In genomic region chr7:65438593-65438992, GRCh38 we compare ENCODE assay signal across 13 cellular contexts.
DNase-seq lines count a peak whose midpoint lies in the region; ATAC-seq and TF ChIP-seq lines count a peak whose summit lies in the region.
"Had no signal": no experiment of that assay in that cellular context is flagged by ENCODE, and none has a peak within 500 bp of the region (broad histone marks: within the 10 kb centered on the region; RNA-seq: fewer than 3 reads in every experiment).

No MANE protein-coding gene starts in this region.

- H3K4me2 ChIP-seq in PC-3 (ENCODE audit: low read length): peak overlapping the region; percentile 37

- no peaks in the 10 kb centered on the region for H3K27me3 ChIP-seq in PC-3 (ENCODE audit: low read length)

- H3K4me1 ChIP-seq in PC-3 (ENCODE audit: insufficient read depth, low read length): peaks cover 41% of the 10 kb centered on the region
- H3K4me1 ChIP-seq: HAP-1 had no signal

- CTCF ChIA-PET in PC-3 (lab: Charles Lee): no interaction called here

- H2AFZ ChIP-seq in PC-3 (ENCODE audit: low read length): no peak overlapping the region

- H3K79me2 ChIP-seq in PC-3 (ENCODE audit: low read length): no peaks in the 10 kb centered on the region

- no peaks in the 10 kb centered on the region for H3K9me2 ChIP-seq in PC-3 (replicated peaks; ENCODE audit: low read length)

- DNase-seq in DMS53 (lab: John Stamatoyannopoulos, UW) (peak; percentile 30), DMS53 treated with DMSO at 0.1 percent for 48 hours (lab: John Stamatoyannopoulos, UW; ENCODE audit: unreplicated experiment) (no peak), PC-3 (peak; percentile 92), epithelial cell of proximal tubule (ENCODE audit: low read depth) (peak; percentile 82), renal cortical epithelial cell (ENCODE audit: low read depth) (peak; percentile 95), NCI-H748 (lab: John Stamatoyannopoulos, UW; ENCODE audit: unreplicated experiment) (no peak)
- no peak for DNase-seq in stimulated activated CD4-positive, alpha-beta T cell treated with anti-CD3 and anti-CD28 coated beads, Interleukin-1b, Interleukin-23, amount 100 ng/mL, for 48 hours
- DNase-seq: 8988T; effector memory CD4-positive, alpha-beta T cell; NCI-H1694 treated with DMSO at 0.1 percent for 48 hours; occipital lobe had no signal

- H3K9ac ChIP-seq in PC-3 (ENCODE audit: low read length): peak overlapping the region; percentile 10; the same call in 1 of the 2 replicates

- intact Hi-C loops in PC-3 (cut with micrococcal nuclease): loop anchor here (5.0 kb wide), 1 partner anchor 66 kb away; the partner anchor contains the start of gene ZNF92

- no peak for TF ChIP-seq CTCF in PC-3 (conservative IDR thresholded peaks at IDR 0.05; ENCODE audit: low read depth, low read length)
- TF ChIP-seq CTCF in epithelial cell of proximal tubule (conservative IDR thresholded peaks at IDR 0.05; ENCODE audit: low read depth, low read length): no peak

- BruUV-seq in PC-3 (replicated peaks; lab: Mats Ljungman, UMichigan): no TSS peak

- H4K20me1 ChIP-seq in PC-3 (ENCODE audit: low read length): no peaks in the 10 kb centered on the region

- POLR2A ChIA-PET in PC-3 (lab: Charles Lee; ENCODE audit: unreplicated experiment): no interaction called here

- no peaks in the 10 kb centered on the region for H3K9me3 ChIP-seq in PC-3 (ENCODE audit: low read length)
- H3K9me3 ChIP-seq: HAP-1 had no signal

- H3K36me3 ChIP-seq in PC-3 (ENCODE audit: low read depth, low read length): no peaks in the 10 kb centered on the region
- H3K36me3 ChIP-seq: HAP-1 had no signal

- no peak overlapping the region for H3K4me3 ChIP-seq in PC-3 (ENCODE audit: low read length)
- no peak overlapping the region for H3K4me3 ChIP-seq in epithelial cell of proximal tubule (ENCODE audit: low read depth, low read length)
- H3K4me3 ChIP-seq: HAP-1 had no signal

- H3F3A ChIP-seq in PC-3 (ENCODE audit: low read length, unreplicated experiment): peaks cover 5% of the 10 kb centered on the region

- peak overlapping the region; percentile 57 for H3K27ac ChIP-seq in PC-3 (ENCODE audit: low read length)

- peak; percentile 77 for ATAC-seq in PC-3
- no peak for ATAC-seq in HG03025 (IDR thresholded peaks at IDR 0.05; ENCODE audit: low FRiP score, unreplicated experiment)

Comparison
In these comparisons a context has a peak if more than half of its experiments do, and no peak if none do; other contexts are left out.
1. DNase-seq: peak in DMS53 (single experiment), PC-3 (single experiment), epithelial cell of proximal tubule (single experiment) and renal cortical epithelial cell (single experiment); none in DMS53 treated with DMSO at 0.1 percent for 48 hours (single experiment), stimulated activated CD4-positive, alpha-beta T cell treated with anti-CD3 and anti-CD28 coated beads, Interleukin-1b, Interleukin-23, amount 100 ng/mL, for 48 hours (single experiment) and NCI-H748 (single experiment).